In genomic region chr12:94677778-94678177, GRCh38 we compare ENCODE assay signal across 17 cellular contexts. TPM values are rescaled to one million over a fixed set of nuclear protein-coding genes. Genes with fewer than 3 reads are reported as not detected.
DNase-seq lines count a peak whose midpoint lies in the region; ATAC-seq lines count a peak whose summit lies in the region.
"Had no signal": no experiment of that assay in that cellular context is flagged by ENCODE, and none has a peak within 500 bp of the region (broad histone marks: within the 10 kb centered on the region; RNA-seq: fewer than 3 reads in every experiment).

No MANE protein-coding gene starts in this region.

- no peaks in the 10 kb centered on the region for H3K79me2 ChIP-seq in Karpas-422 (ENCODE audit: low read length)

- peak; percentile 15 to 23 (median 23) for DNase-seq in effector memory CD8-positive, alpha-beta T cell
- peak; percentile 45 for DNase-seq in renal cortical epithelial cell (ENCODE audit: low read depth)
- DNase-seq in activated T-cell treated with anti-CD3 and anti-CD28 coated beads, Interleukin-2, amount 50 U/mL, for 24 hours, result no peak
- no peak for DNase-seq in germinal center (ENCODE audit: low spot score)
- DNase-seq in Karpas-422, result no peak
- DNase-seq: activated T-cell treated with anti-CD3 and anti-CD28 coated beads, Interleukin-2, amount 50 U/mL, for 72 hours; CD4-positive, alpha-beta T cell; effector memory CD4-positive, alpha-beta T cell; heart left ventricle; NCI-H1092 treated with DMSO at 0.1 percent for 48 hours; stimulated activated CD4-positive, alpha-beta T cell treated with anti-CD3 and anti-CD28 coated beads, Interleukin-2, amount 100 ng/mL, for 24 hours; stimulated activated naive CD4-positive, alpha-beta T cell treated with Interleukin-2 at 50 U/mL for 16 hours had no signal

- no peak overlapping the region for H3K4me2 ChIP-seq in Karpas-422 (ENCODE audit: low read depth, low read length, poor library complexity, severe bottlenecking)

- H3K9me3 Mint-ChIP-seq in effector memory CD8-positive, alpha-beta T cell, result peaks cover 0 to 3% of the 10 kb centered on the region in 2 donors
- no peaks in the 10 kb centered on the region for H3K9me3 Mint-ChIP-seq in activated T-cell treated with anti-CD3 and anti-CD28 coated beads, Interleukin-2, amount 50 U/mL, for 24 hours
- H3K9me3 Mint-ChIP-seq: CD4-positive, alpha-beta T cell had no signal

- H3K27me3 ChIP-seq in Karpas-422 (ENCODE audit: low read length), result no peaks in the 10 kb centered on the region
- H3K27me3 ChIP-seq: ascending aorta, heart left ventricle had no signal

- peaks cover 7% of the 10 kb centered on the region for H3K36me3 Mint-ChIP-seq in effector memory CD8-positive, alpha-beta T cell (ENCODE audit: insufficient read depth)
- no peaks in the 10 kb centered on the region for H3K36me3 Mint-ChIP-seq in activated T-cell treated with anti-CD3 and anti-CD28 coated beads, Interleukin-2, amount 50 U/mL, for 24 hours (ENCODE audit: low read depth)

- ATAC-seq in GM18498 (IDR thresholded peaks at IDR 0.05; ENCODE audit: unreplicated experiment), result peak; percentile 59
- ATAC-seq in HG02759 (IDR thresholded peaks at IDR 0.05; ENCODE audit: unreplicated experiment), result peak; percentile 40
- ATAC-seq in effector memory CD8-positive, alpha-beta T cell (replicated peaks), result peak; percentile 48
- no peak for ATAC-seq in HG03025 (IDR thresholded peaks at IDR 0.05; ENCODE audit: low FRiP score, unreplicated experiment)
- ATAC-seq: heart left ventricle, SK-N-SH treated with all-trans-retinoic acid at 6 μM for 48 hours had no signal

- H3K27me3 Mint-ChIP-seq in effector memory CD8-positive, alpha-beta T cell, result no peaks in the 10 kb centered on the region
- H3K27me3 Mint-ChIP-seq in activated T-cell treated with anti-CD3 and anti-CD28 coated beads, Interleukin-2, amount 50 U/mL, for 24 hours, result peaks cover 7% of the 10 kb centered on the region

- no peak overlapping the region for H3K4me3 ChIP-seq in Karpas-422 (ENCODE audit: low read length)
- H3K4me3 ChIP-seq: ascending aorta, heart left ventricle had no signal

- peak overlapping the region; percentile 92 to 98 for H3K27ac Mint-ChIP-seq in effector memory CD8-positive, alpha-beta T cell
- no peak overlapping the region for H3K27ac Mint-ChIP-seq in activated T-cell treated with anti-CD3 and anti-CD28 coated beads, Interleukin-2, amount 50 U/mL, for 24 hours
- H3K27ac Mint-ChIP-seq: activated T-cell treated with anti-CD3 and anti-CD28 coated beads, Interleukin-2, amount 50 U/mL, for 72 hours; CD4-positive, alpha-beta T cell had no signal

- peaks cover 30 to 41% of the 10 kb centered on the region in 2 donors for H3K4me1 Mint-ChIP-seq in effector memory CD8-positive, alpha-beta T cell (ENCODE audit: low read depth in 2 of 2)
- H3K4me1 Mint-ChIP-seq in activated T-cell treated with anti-CD3 and anti-CD28 coated beads, Interleukin-2, amount 50 U/mL, for 24 hours (ENCODE audit: low read depth), result peaks cover 19% of the 10 kb centered on the region

- no peaks in the 10 kb centered on the region for H3K9me2 ChIP-seq in Karpas-422 (replicated peaks; ENCODE audit: insufficient read depth, low read length)

- no peaks in the 10 kb centered on the region for H3K4me1 ChIP-seq in Karpas-422 (ENCODE audit: low read length)

- no peak overlapping the region for H3K9ac ChIP-seq in Karpas-422 (ENCODE audit: low read length)

- no peak overlapping the region for H3K27ac ChIP-seq in Karpas-422 (ENCODE audit: low read length)
- H3K27ac ChIP-seq: ascending aorta had no signal

- H4K20me1 ChIP-seq in Karpas-422 (ENCODE audit: insufficient read depth, low read depth, low read length), result no peaks in the 10 kb centered on the region

- H3K9me3 ChIP-seq in Karpas-422 (ENCODE audit: low read length), result no peaks in the 10 kb centered on the region
- H3K9me3 ChIP-seq: ascending aorta, heart left ventricle had no signal

- no peaks in the 10 kb centered on the region for H3K36me3 ChIP-seq in Karpas-422 (ENCODE audit: insufficient read depth, low read length)
- H3K36me3 ChIP-seq: ascending aorta, heart left ventricle had no signal

- no peak overlapping the region for H2AFZ ChIP-seq in Karpas-422 (ENCODE audit: low read length)

- H3K4me3 Mint-ChIP-seq in effector memory CD8-positive, alpha-beta T cell, result peak overlapping the region; percentile 35 to 79
- H3K4me3 Mint-ChIP-seq in activated T-cell treated with anti-CD3 and anti-CD28 coated beads, Interleukin-2, amount 50 U/mL, for 24 hours, result no peak overlapping the region
- H3K4me3 Mint-ChIP-seq: activated T-cell treated with anti-CD3 and anti-CD28 coated beads, Interleukin-2, amount 50 U/mL, for 72 hours; CD4-positive, alpha-beta T cell had no signal

RNA-seq across cellular contexts. Expression of gene TMCC3, which starts 27.4 kb away (rescaled TPM):
- total RNA-seq in renal cortical epithelial cell, result 10.3 and 19.4 TPM in 2 replicates
- 0.79 and 0.82 TPM in 2 replicates for total RNA-seq in Karpas-422 (2014; rRNA removed; shearing (Covaris generic); ENCODE audit: low replicate concordance)

Comparison
In these comparisons a context has a peak if more than half of its experiments do, and no peak if none do; other contexts are left out.
1. DNase-seq: peak in effector memory CD8-positive, alpha-beta T cell (3 of 3) and renal cortical epithelial cell (single experiment); none in activated T-cell treated with anti-CD3 and anti-CD28 coated beads, Interleukin-2, amount 50 U/mL, for 24 hours (single experiment), germinal center (single experiment) and Karpas-422 (single experiment).